ENCODE assay signal across 8 cellular contexts in genomic region chr2:112187805-112188596, GRCh38. TPM values are rescaled to one million over a fixed set of nuclear protein-coding genes. Genes with fewer than 3 reads are reported as not detected.
DNase-seq lines count a peak whose midpoint lies in the region; ATAC-seq and TF ChIP-seq lines count a peak whose summit lies in the region.

No MANE protein-coding gene starts in this region.

- H3K27ac ChIP-seq in dorsolateral prefrontal cortex: no peak overlapping the region

- ATAC-seq in GM18502 (IDR thresholded peaks at IDR 0.05; ENCODE audit: poor library complexity, unreplicated experiment) (peak; percentile 50), HG03175 (IDR thresholded peaks at IDR 0.05; ENCODE audit: unreplicated experiment) (no peak)

- H3K27me3 ChIP-seq in dorsolateral prefrontal cortex: no peaks in the 10 kb centered on the region

- no peak overlapping the region for H3K4me3 ChIP-seq in dorsolateral prefrontal cortex

- DNase-seq in activated CD4-positive, alpha-beta T cell treated with anti-CD3 and anti-CD28 coated beads for 24 hours (ENCODE audit: low read depth in 2 of 2): peak; percentile 64 to 65
- peak; percentile 89 to 94 for DNase-seq in dermis microvascular lymphatic vessel endothelial cell (ENCODE audit: low read depth in 2 of 2)
- DNase-seq in stimulated activated CD4-positive, alpha-beta T cell treated with anti-CD3 and anti-CD28 coated beads, Interleukin-4, amount 100 ng/mL, for 1 hour: peak; percentile 74
- no peak for DNase-seq in MV-4-11 (lab: John Stamatoyannopoulos, UW)
- DNase-seq in dorsolateral prefrontal cortex: no peak
- DNase-seq in NCI-H69 (lab: John Stamatoyannopoulos, UW): no peak

- TF ChIP-seq CTCF in dorsolateral prefrontal cortex (IDR thresholded peaks at IDR 0.05 in 54 of 56, conservative IDR thresholded peaks at IDR 0.05 in 2 of 56; ENCODE audit: low read depth in 1 of 56, partially characterized antibody in 56 of 56): no peak

- intact Hi-C loops in dorsolateral prefrontal cortex (cut with DNase I): no loop called here

RNA-seq across cellular contexts. Expression of gene FBLN7, which starts 49.8 kb away (rescaled TPM):
- total RNA-seq in dermis microvascular lymphatic vessel endothelial cell: 1.5 and 6.6 TPM in 2 replicates
- total RNA-seq in dorsolateral prefrontal cortex: 10 to 100 TPM in 96 of 120 experiments, 1 to 10 TPM in 24; 2.2 to 43.2 (median 13.9) TPM

Comparison
In these comparisons a context has a peak if more than half of its experiments do, and no peak if none do; other contexts are left out.
1. DNase-seq: peak in activated CD4-positive, alpha-beta T cell treated with anti-CD3 and anti-CD28 coated beads for 24 hours (2 of 2), dermis microvascular lymphatic vessel endothelial cell (2 of 2) and stimulated activated CD4-positive, alpha-beta T cell treated with anti-CD3 and anti-CD28 coated beads, Interleukin-4, amount 100 ng/mL, for 1 hour (single experiment); none in MV-4-11 (single experiment), dorsolateral prefrontal cortex (0 of 10) and NCI-H69 (single experiment).